21 cellular contexts compared by ENCODE assay signal in genomic region chr10:49131507-49132385, GRCh38. TPM values are rescaled to one million over a fixed set of nuclear protein-coding genes. Genes with fewer than 3 reads are reported as not detected.
A peak's percentile ranks its signal among the peaks of the same experiment; 100 is the strongest.
DNase-seq lines count a peak whose midpoint lies in the region; ATAC-seq and TF ChIP-seq lines count a peak whose summit lies in the region.
"Had no signal": no experiment of that assay in that cellular context is flagged by ENCODE, and none has a peak within 500 bp of the region (broad histone marks: within the 10 kb centered on the region; RNA-seq: fewer than 3 reads in every experiment).

No MANE protein-coding gene starts in this region.

- no peak for TF ChIP-seq POLR2A in prostate gland (IDR thresholded peaks at IDR 0.05)

- H2BK5ac ChIP-seq in mesenchymal stem cell (ENCODE audit: low read depth, low read length, poor library complexity, severe bottlenecking), result no peak overlapping the region

- H3K27ac ChIP-seq in endodermal cell (ENCODE audit: low read depth, low read length), result no peak overlapping the region
- no peak overlapping the region for H3K27ac ChIP-seq in mesenchymal stem cell (ENCODE audit: low read length, poor library complexity, severe bottlenecking)
- H3K27ac ChIP-seq in prostate gland, result no peak overlapping the region
- H3K27ac ChIP-seq: RWPE1 had no signal

- no peak overlapping the region for H2AK5ac ChIP-seq in mesenchymal stem cell (ENCODE audit: low read length, severe bottlenecking)

- H3K4me3 ChIP-seq in endodermal cell (ENCODE audit: low read length), result no peak overlapping the region
- peak overlapping the region in 1 of 2 experiments; percentile 16 for H3K4me3 ChIP-seq in mesenchymal stem cell (ENCODE audit: insufficient read depth in 1 of 2, low read depth in 1 of 2, low read length in 2 of 2)
- H3K4me3 ChIP-seq in prostate gland, result no peak overlapping the region
- no peak overlapping the region for H3K4me3 ChIP-seq in foreskin fibroblast (ENCODE audit: low read depth in 1 of 2, low read length in 2 of 2)

- H3K79me1 ChIP-seq in mesenchymal stem cell (replicated peaks; ENCODE audit: low read length, poor library complexity, severe bottlenecking), result no peaks in the 10 kb centered on the region

- WGBS in endodermal cell (ENCODE audit: insufficient coverage in 1 of 2, insufficient read length in 1 of 2), 2 experiments, result 94% methylated on average over 24 to 37 of the region's 37 CpGs
- WGBS in mesenchymal stem cell, result 87% methylated on average over 36 of the region's 37 CpGs
- 88% methylated on average over 34 of the region's 37 CpGs for WGBS in prostate gland

- H3K27me3 ChIP-seq in endodermal cell (ENCODE audit: control insufficient read depth, insufficient read depth, low read length, poor library complexity, severe bottlenecking), result peaks cover 4% of the 10 kb centered on the region
- peaks cover 0 to 12% of the 10 kb centered on the region in 2 experiments for H3K27me3 ChIP-seq in mesenchymal stem cell (ENCODE audit: control insufficient read depth in 1 of 2, insufficient read depth in 1 of 2, low read length in 2 of 2)
- no peaks in the 10 kb centered on the region for H3K27me3 ChIP-seq in prostate gland (replicated peaks; ENCODE audit: insufficient read depth)
- H3K27me3 ChIP-seq: BE2C had no signal

- H3K27ac Mint-ChIP-seq in endodermal cell, result no peak overlapping the region
- H3K27ac Mint-ChIP-seq: CD4-positive, alpha-beta T cell had no signal

- no peak overlapping the region for H2AFZ ChIP-seq in mesenchymal stem cell (ENCODE audit: low read depth, low read length)

- ATAC-seq in sciatic nerve, result peak; percentile 16

- intact Hi-C loops in sciatic nerve (cut with DNase I), result no loop called here
- intact Hi-C loops in prostate gland (cut with DNase I), result no loop called here

- H4K91ac ChIP-seq in mesenchymal stem cell (ENCODE audit: low read length), result peak overlapping the region; percentile 11

- H3K4me2 ChIP-seq in mesenchymal stem cell (ENCODE audit: low read length, poor library complexity, severe bottlenecking), result no peak overlapping the region

- no peaks in the 10 kb centered on the region for H3K36me3 ChIP-seq in endodermal cell (ENCODE audit: control insufficient read depth, insufficient read depth, low read length)
- peaks cover 0 to 2% of the 10 kb centered on the region in 2 experiments for H3K36me3 ChIP-seq in mesenchymal stem cell (ENCODE audit: control insufficient read depth in 1 of 2, insufficient read depth in 2 of 2, low read depth in 1 of 2, low read length in 2 of 2)
- H3K36me3 ChIP-seq in prostate gland, result no peaks in the 10 kb centered on the region
- H3K36me3 ChIP-seq: BE2C had no signal

- H2BK12ac ChIP-seq in mesenchymal stem cell (ENCODE audit: low read length in 2 of 2), result no peak overlapping the region

- H3K4ac ChIP-seq in mesenchymal stem cell (ENCODE audit: low read depth in 1 of 2, low read length in 2 of 2), result no peak overlapping the region

- peaks cover 2% of the 10 kb centered on the region for H3K4me1 Mint-ChIP-seq in endodermal cell

- H3K9me3 ChIP-seq in endodermal cell (ENCODE audit: control insufficient read depth, low read length) (no peaks in the 10 kb centered on the region), mesenchymal stem cell (ENCODE audit: control insufficient read depth, low read length) (no peaks in the 10 kb centered on the region), prostate gland (no peaks in the 10 kb centered on the region)
- H3K9me3 ChIP-seq: BE2C had no signal

- H2BK15ac ChIP-seq in mesenchymal stem cell (ENCODE audit: low read depth, poor library complexity, severe bottlenecking), result no peak overlapping the region

- DNase-seq in activated CD8-positive, alpha-beta memory T cell treated with anti-CD3 and anti-CD28 coated beads for 24 hours, result peak; percentile 46
- no peak for DNase-seq in activated CD8-positive, alpha-beta memory T cell treated with anti-CD3 and anti-CD28 coated beads, Interleukin-2, amount 50 U/mL, for 48 hours
- DNase-seq in endodermal cell (peak; percentile 43), mesenchymal stem cell (no peak), sciatic nerve (ENCODE audit: low spot score) (no peak), SHP77 treated with DMSO at 0.1 percent for 48 hours (lab: John Stamatoyannopoulos, UW) (no peak), prostate gland (ENCODE audit: low spot score) (no peak), foreskin fibroblast (no peak)
- DNase-seq: 8988T; BE2C; CD4-positive, alpha-beta T cell; DMS53; MV-4-11; NCI-H1436 treated with DMSO at 0.1 percent for 48 hours; NCI-H2029 treated with DMSO at 0.1 percent for 48 hours; NCI-H2171 treated with DMSO at 0.1 percent for 48 hours; NCI-H446 treated with DMSO at 0.1 percent for 48 hours; NK-92 treated with Interleukin-12 subunit alpha and Interleukin-12 subunit beta, amount 100 ng/mL, for 24 hours had no signal

- no peak overlapping the region for H4K8ac ChIP-seq in mesenchymal stem cell (ENCODE audit: low read length)

- no peak overlapping the region for H3K18ac ChIP-seq in mesenchymal stem cell (ENCODE audit: low read depth in 1 of 2, low read length in 2 of 2)

- TF ChIP-seq CTCF in endodermal cell (conservative IDR thresholded peaks at IDR 0.05) (no peak), prostate gland (IDR thresholded peaks at IDR 0.05) (no peak), foreskin fibroblast (IDR thresholded peaks at IDR 0.05; ENCODE audit: low read depth, low read length) (no peak)

- H3K14ac ChIP-seq in mesenchymal stem cell (ENCODE audit: low read length in 2 of 2), result no peak overlapping the region

- H3K36me3 Mint-ChIP-seq in endodermal cell (ENCODE audit: low read depth), result no peaks in the 10 kb centered on the region

- H3K4me3 Mint-ChIP-seq in endodermal cell, result no peak overlapping the region
- H3K4me3 Mint-ChIP-seq: CD4-positive, alpha-beta T cell had no signal

- H3K9ac ChIP-seq in endodermal cell (ENCODE audit: extremely low read depth, low read length, poor library complexity, severe bottlenecking) (no peak overlapping the region), mesenchymal stem cell (ENCODE audit: low read length) (no peak overlapping the region)

- H3K23ac ChIP-seq in mesenchymal stem cell (ENCODE audit: low read length in 2 of 2), result no peak overlapping the region

- H3K9me3 Mint-ChIP-seq in endodermal cell, result peaks cover 2% of the 10 kb centered on the region

- no peaks in the 10 kb centered on the region for H3K27me3 Mint-ChIP-seq in endodermal cell (ENCODE audit: insufficient read depth)

- no peaks in the 10 kb centered on the region for H3K4me1 ChIP-seq in endodermal cell (ENCODE audit: control insufficient read depth, insufficient read depth, low read length)
- no peaks in the 10 kb centered on the region for H3K4me1 ChIP-seq in mesenchymal stem cell (ENCODE audit: control insufficient read depth, insufficient read depth, low read depth, low read length)
- H3K4me1 ChIP-seq in prostate gland (replicated peaks), result no peaks in the 10 kb centered on the region
- H3K4me1 ChIP-seq: BE2C had no signal

- no peak overlapping the region for H2BK120ac ChIP-seq in mesenchymal stem cell (ENCODE audit: low read depth, low read length)

RNA-seq across cellular contexts. Expression of gene FAM170B, which starts 2.1 kb away (rescaled TPM):
- total RNA-seq in endodermal cell, result not detected
- polyA plus RNA-seq in endodermal cell (2013, experiment 1 of 2), result not detected
- polyA plus RNA-seq in endodermal cell (2013, experiment 2 of 2), result not detected
- not detected for polyA plus RNA-seq in mesenchymal stem cell (2013, experiment 1 of 2)
- not detected for polyA plus RNA-seq in mesenchymal stem cell (2013, experiment 2 of 2)
- not detected for total RNA-seq in sciatic nerve
- not detected for total RNA-seq in prostate gland
- total RNA-seq: CD4-positive, alpha-beta T cell; H4; HT1080 had no signal

RNA-seq across cellular contexts. Expression of gene VSTM4, which starts 16.4 kb away (rescaled TPM):
- total RNA-seq in endodermal cell (under 1 TPM; 0.51 to 0.77 TPM), sciatic nerve (16.4 TPM), prostate gland (10 to 100 TPM in 1 of 2 donors, 1 to 10 TPM in 1; 6.9 to 36.0 TPM)
- 1.4 TPM for polyA plus RNA-seq in endodermal cell (2013, experiment 1 of 2)
- polyA plus RNA-seq in endodermal cell (2013, experiment 2 of 2), result 1.1 TPM
- polyA plus RNA-seq in mesenchymal stem cell (2013, experiment 1 of 2), result 1.1 TPM
- polyA plus RNA-seq in mesenchymal stem cell (2013, experiment 2 of 2), result 1.2 TPM

RNA-seq across cellular contexts. Expression of gene TMEM273, which starts 56.4 kb away (rescaled TPM):
- not detected for total RNA-seq in endodermal cell
- polyA plus RNA-seq in endodermal cell (2013, experiment 1 of 2), result not detected
- not detected for polyA plus RNA-seq in endodermal cell (2013, experiment 2 of 2)
- not detected for polyA plus RNA-seq in mesenchymal stem cell (2013, experiment 1 of 2)
- not detected for polyA plus RNA-seq in mesenchymal stem cell (2013, experiment 2 of 2)
- total RNA-seq in sciatic nerve, result 35.1 TPM
- 10 to 100 TPM in 1 of 2 donors, 1 to 10 TPM in 1; 1.1 to 13.0 TPM for total RNA-seq in prostate gland
- total RNA-seq: HT1080 had no signal

Comparison
In these comparisons a context has a peak if more than half of its experiments do, and no peak if none do; other contexts are left out.
1. DNase-seq: peak in activated CD8-positive, alpha-beta memory T cell treated with anti-CD3 and anti-CD28 coated beads for 24 hours (single experiment) and endodermal cell (single experiment); none in activated CD8-positive, alpha-beta memory T cell treated with anti-CD3 and anti-CD28 coated beads, Interleukin-2, amount 50 U/mL, for 48 hours (single experiment), mesenchymal stem cell (single experiment), sciatic nerve (single experiment), SHP77 treated with DMSO at 0.1 percent for 48 hours (single experiment), prostate gland (single experiment) and foreskin fibroblast (0 of 2).